ENCODE assay signal across 19 cellular contexts in the genomic region with DNA sequence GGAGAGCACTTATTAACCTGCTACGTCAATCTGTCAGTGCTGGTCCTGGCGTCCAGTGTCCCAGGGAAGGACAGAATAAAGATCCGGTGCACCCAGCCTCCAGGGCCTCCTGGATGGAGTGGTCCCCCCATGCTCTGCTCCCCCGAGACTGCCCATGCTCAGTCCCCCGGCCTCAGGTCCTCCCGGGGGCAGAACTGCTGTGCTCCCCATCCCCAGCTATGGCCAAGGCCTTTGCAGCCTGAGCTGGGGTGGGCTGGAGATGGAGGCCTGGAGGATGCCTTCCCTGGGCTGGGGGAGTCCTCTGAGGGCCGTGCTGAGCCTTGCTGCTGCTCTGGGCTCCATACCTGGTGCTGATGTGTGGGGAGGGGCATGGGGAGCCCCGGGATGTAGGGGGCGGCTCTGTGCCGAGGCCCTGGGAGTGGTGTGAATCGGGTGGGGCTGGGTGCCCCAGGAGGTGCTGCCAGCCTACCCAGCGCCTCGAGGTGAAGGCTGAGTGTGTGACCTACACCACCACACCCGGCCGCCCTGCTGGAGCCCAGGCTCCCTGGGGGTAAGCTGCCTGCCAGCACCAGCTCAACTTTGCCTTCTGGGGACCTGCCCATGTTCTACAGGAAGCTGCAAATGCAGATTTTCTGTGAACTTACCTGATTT.
DNase-seq lines count a peak whose midpoint lies in the region; ATAC-seq, FAIRE-seq and TF ChIP-seq lines count a peak whose summit lies in the region.
"Had no signal": no experiment of that assay in that cellular context is flagged by ENCODE, and none has a peak within 500 bp of the region (broad histone marks: within the 10 kb centered on the region; RNA-seq: fewer than 3 reads in every experiment).

No MANE protein-coding gene starts in this region.

- H4K91ac ChIP-seq in neuronal stem cell (ENCODE audit: low read depth, low read length, poor library complexity): no peak overlapping the region

- H2AK5ac ChIP-seq in neuronal stem cell (ENCODE audit: low read depth, low read length): peak overlapping the region; percentile 98

- H4K20me1 ChIP-seq in K562 (replicated peaks; ENCODE audit: control insufficient read depth, insufficient read depth, low read length): no peaks in the 10 kb centered on the region; the same call in 1 of the 2 replicates

- H3K79me2 ChIP-seq in K562 (ENCODE audit: control insufficient read depth, insufficient read depth, low read length): no peaks in the 10 kb centered on the region

- H4K8ac ChIP-seq in neuronal stem cell (ENCODE audit: low read depth, low read length): no peak overlapping the region

- TF ChIP-seq POLR2A in K562 (conservative IDR thresholded peaks at IDR 0.05) (no peak), H54 (IDR thresholded peaks at IDR 0.05; ENCODE audit: low read depth, low read length) (no peak)

- peaks cover 7% of the 10 kb centered on the region for H3K27me3 Mint-ChIP-seq in activated CD4-positive, alpha-beta T cell treated with anti-CD3 and anti-CD28 coated beads, Interleukin-2, amount 10 ng/mL, durations not matched to agents 7 days and 5 days

- TF ChIP-seq RAD21 in K562 (CRISPR knock-in tag; conservative IDR thresholded peaks at IDR 0.05 in 1 of 2, IDR thresholded peaks at IDR 0.05 in 1 of 2): no peak

- H3K27ac ChIP-seq in K562 (ENCODE audit: extremely low read depth, low read depth, low read length) (no peak overlapping the region), neuronal stem cell (replicated peaks; ENCODE audit: low read length) (no peak overlapping the region)
- H3K27ac ChIP-seq: C4-2B had no signal

- no peak for FAIRE-seq in K562 (lab: Jason Lieb, UNC)
- peak; percentile 53 for FAIRE-seq in urothelium cell line (lab: Jason Lieb, UNC)
- no peak for FAIRE-seq in H54 (lab: Jason Lieb, UNC)
- FAIRE-seq: A204.1, GM12892, GM19239 had no signal

- H3K36me3 Mint-ChIP-seq in activated CD4-positive, alpha-beta T cell treated with anti-CD3 and anti-CD28 coated beads, Interleukin-2, amount 10 ng/mL, durations not matched to agents 7 days and 5 days (ENCODE audit: low read depth): no peaks in the 10 kb centered on the region
- H3K36me3 Mint-ChIP-seq: CD8-positive, alpha-beta T cell had no signal

- H3K9me3 ChIP-seq in K562 (replicated peaks; ENCODE audit: control insufficient read depth, insufficient read depth, low read depth, low read length): no peaks in the 10 kb centered on the region
- H3K9me3 ChIP-seq in neuronal stem cell (replicated peaks in 1 of 2; ENCODE audit: control insufficient read depth in 2 of 2, insufficient read depth in 1 of 2, low read depth in 1 of 2, low read length in 2 of 2): no peaks in the 10 kb centered on the region

- ATAC-seq in Right ventricle myocardium superior (ENCODE audit: poor library complexity) (no peak), left ventricle myocardium superior (no peak), K562 (no peak)
- ATAC-seq: CD8-positive, alpha-beta T cell had no signal

- H2BK12ac ChIP-seq in neuronal stem cell (ENCODE audit: low read length): no peak overlapping the region

- in situ Hi-C loops in K562 (cut with MboI) (no loop called here), KBM-7 (cut with MboI; ENCODE audit: low pct_unique_long_range_greater_than_20kb, low sequenced_read_pairs) (no loop called here)

- no peak overlapping the region for H2BK120ac ChIP-seq in neuronal stem cell (ENCODE audit: low read depth, low read length)

- no peak overlapping the region for H3K27ac Mint-ChIP-seq in activated CD4-positive, alpha-beta T cell treated with anti-CD3 and anti-CD28 coated beads, Interleukin-2, amount 10 ng/mL, durations not matched to agents 7 days and 5 days
- H3K27ac Mint-ChIP-seq: B cell; CD8-positive, alpha-beta T cell had no signal

- H3K14ac ChIP-seq in neuronal stem cell (ENCODE audit: low read length): no peak overlapping the region

- no peak overlapping the region for H2BK5ac ChIP-seq in neuronal stem cell (ENCODE audit: low read length)

- no peak for TF ChIP-seq CTCF in K562 (IDR thresholded peaks at IDR 0.05 in 2 of 3, conservative IDR thresholded peaks at IDR 0.05 in 1 of 3; ENCODE audit: insufficient read depth in 2 of 3, low read depth in 1 of 3, low read length in 3 of 3)

- H3K4me3 ChIP-seq in K562 (no peak overlapping the region), neuronal stem cell (ENCODE audit: low read length in 2 of 2) (no peak overlapping the region)
- H3K4me3 ChIP-seq: HAP-1 had no signal

- intact Hi-C loops in Right ventricle myocardium superior (cut with DNase I) (no loop called here), left ventricle myocardium superior (cut with micrococcal nuclease) (no loop called here), K562 (cut with micrococcal nuclease) (no loop called here)

- peaks cover 18 to 60% of the 10 kb centered on the region in 2 experiments; a peak in 3 of 5 replicates for H3K27me3 ChIP-seq in K562 (ENCODE audit: control insufficient read depth in 2 of 2, insufficient read depth in 2 of 2, low read length in 2 of 2)
- peaks cover 0 to 10% (median 0%) of the 10 kb centered on the region in 3 experiments for H3K27me3 ChIP-seq in neuronal stem cell (ENCODE audit: control insufficient read depth in 3 of 3, insufficient read depth in 3 of 3, low read depth in 1 of 3, low read length in 3 of 3)

- H3K9me1 ChIP-seq in K562 (ENCODE audit: control insufficient read depth, insufficient read depth, low read length): no peaks in the 10 kb centered on the region

- CTCF ChIA-PET in K562 (lab: Yijun Ruan, JAX; ENCODE audit: low intra/inter-chr PET ratio): interaction anchor here (0.6 kb wide), 1 partner anchor 165 kb away, joined by 8 read pairs; no protein-coding TSS in a partner anchor
- CTCF ChIA-PET in activated CD4-positive, alpha-beta T cell treated with anti-CD3 and anti-CD28 coated beads, Interleukin-2, amount 10 ng/mL, durations not matched to agents 7 days and 5 days (lab: Charles Lee): interaction anchor here (0.5 kb wide), 1 partner anchor 24 kb away, joined by 3 read pairs; no protein-coding TSS in a partner anchor

- no peak overlapping the region for H2AFZ ChIP-seq in K562 (ENCODE audit: low read depth, low read length)
- H2AFZ ChIP-seq in neuronal stem cell (ENCODE audit: low read length): no peak overlapping the region

- no TSS peak for BruUV-seq in K562 (replicated peaks; lab: Mats Ljungman, UMichigan)

- H2BK15ac ChIP-seq in neuronal stem cell (ENCODE audit: low read length): peak overlapping the region; percentile 49

- H3K4me1 ChIP-seq in K562 (replicated peaks in 1 of 2; ENCODE audit: control insufficient read depth in 2 of 2, insufficient read depth in 2 of 2, low read length in 2 of 2) (peaks cover 0 to 13% of the 10 kb centered on the region in 2 experiments; a peak in 1 of 5 replicates), neuronal stem cell (ENCODE audit: control insufficient read depth in 2 of 2, insufficient read depth in 1 of 2, low read depth in 1 of 2, low read length in 2 of 2) (peaks cover 0 to 7% of the 10 kb centered on the region in 2 donors)
- H3K4me1 ChIP-seq: Caco-2, HAP-1 had no signal

- no peaks in the 10 kb centered on the region for H3K4me1 Mint-ChIP-seq in activated CD4-positive, alpha-beta T cell treated with anti-CD3 and anti-CD28 coated beads, Interleukin-2, amount 10 ng/mL, durations not matched to agents 7 days and 5 days
- H3K4me1 Mint-ChIP-seq: B cell had no signal

- H3K18ac ChIP-seq in neuronal stem cell (ENCODE audit: low read length): peak overlapping the region; percentile 66

- no peak for TF ChIP-seq EP300 in K562 (IDR thresholded peaks at IDR 0.05; ENCODE audit: low read length)

- H3K79me1 ChIP-seq in neuronal stem cell (ENCODE audit: low read depth, low read length): no peaks in the 10 kb centered on the region

- no peak overlapping the region for H3K4ac ChIP-seq in neuronal stem cell (ENCODE audit: low read length)

- 3% methylated on average over 12 of the region's 15 CpGs for WGBS in K562 (ENCODE audit: insufficient coverage, low coverage, missing lambda C conversion rate)
- WGBS in neuronal stem cell (ENCODE audit: extremely low coverage in 2 of 2, insufficient read length in 2 of 2, insufficient replicate concordance in 1 of 2), 2 donors: no CpG with 5 or more reads among the region's 15 CpGs

- H3K23ac ChIP-seq in neuronal stem cell (ENCODE audit: low read depth, low read length, poor library complexity): no peak overlapping the region

- H3K4me2 ChIP-seq in K562 (ENCODE audit: insufficient read depth, low read length) (no peak overlapping the region), neuronal stem cell (ENCODE audit: insufficient read depth, low read length, poor library complexity, severe bottlenecking) (no peak overlapping the region)

- no peak overlapping the region for H3K4me3 Mint-ChIP-seq in activated CD4-positive, alpha-beta T cell treated with anti-CD3 and anti-CD28 coated beads, Interleukin-2, amount 10 ng/mL, durations not matched to agents 7 days and 5 days
- H3K4me3 Mint-ChIP-seq: B cell; CD8-positive, alpha-beta T cell had no signal

- DNase-seq in Right ventricle myocardium superior: peak; percentile 21
- no peak for DNase-seq in left ventricle myocardium superior
- DNase-seq in K562 (ENCODE audit: extremely low read depth in 1 of 4, low spot score in 3 of 4): no peak
- no peak for DNase-seq in neuronal stem cell (ENCODE audit: low spot score)
- DNase-seq in urothelium cell line (ENCODE audit: low spot score): no peak
- DNase-seq in H54 (ENCODE audit: insufficient read length, low spot score): no peak
- DNase-seq in activated CD4-positive, alpha-beta T cell treated with anti-CD3 and anti-CD28 coated beads, Interleukin-2, amount 10 ng/mL, durations not matched to agents 7 days and 5 days: no peak
- no peak for DNase-seq in KBM-7
- DNase-seq: Caco-2; CD8-positive, alpha-beta T cell; DND-41; GDM1; GOT3 had no signal

- H3K36me3 ChIP-seq in K562 (ENCODE audit: control insufficient read depth, insufficient read depth, low read length): no peaks in the 10 kb centered on the region
- H3K36me3 ChIP-seq in neuronal stem cell (replicated peaks in 1 of 2; ENCODE audit: control insufficient read depth in 2 of 2, insufficient read depth in 2 of 2, low read length in 2 of 2): no peaks in the 10 kb centered on the region
- H3K36me3 ChIP-seq: HAP-1 had no signal

- H3K9ac ChIP-seq in K562 (ENCODE audit: insufficient read depth in 1 of 2, low read depth in 2 of 2, low read length in 2 of 2) (no peak overlapping the region), neuronal stem cell (ENCODE audit: low read depth, low read length, poor library complexity) (no peak overlapping the region)

- POLR2A ChIA-PET in K562 (lab: Yijun Ruan, JAX): no interaction called here
- POLR2A ChIA-PET in activated CD4-positive, alpha-beta T cell treated with anti-CD3 and anti-CD28 coated beads, Interleukin-2, amount 10 ng/mL, durations not matched to agents 7 days and 5 days (lab: Charles Lee): no interaction called here

- H3K9me3 Mint-ChIP-seq in activated CD4-positive, alpha-beta T cell treated with anti-CD3 and anti-CD28 coated beads, Interleukin-2, amount 10 ng/mL, durations not matched to agents 7 days and 5 days: peaks cover 6% of the 10 kb centered on the region

TF ChIP-seq in K562, 482 proteins besides CTCF, POLR2A, EP300 and RAD21:
- TF ChIP-seq ZNF263 (CRISPR knock-in tag; IDR thresholded peaks at IDR 0.05; ENCODE audit: borderline replicate concordance): peak; percentile 52; the same call in 1 of the 2 replicates
- TF ChIP-seq NRF1 (conservative IDR thresholded peaks at IDR 0.05 in 1 of 2, IDR thresholded peaks at IDR 0.05 in 1 of 2): no peak
TF ChIP-seq in K562: peak in this region for 1.
